In genomic region chr5:35112300-35112699, GRCh38 we compare ENCODE assay signal across 29 cellular contexts.
DNase-seq lines count a peak whose midpoint lies in the region; ATAC-seq, FAIRE-seq and TF ChIP-seq lines count a peak whose summit lies in the region.
"Had no signal": no experiment of that assay in that cellular context is flagged by ENCODE, and none has a peak within 500 bp of the region (broad histone marks: within the 10 kb centered on the region; RNA-seq: fewer than 3 reads in every experiment).

No MANE protein-coding gene starts in this region.

- peaks cover 9 to 10% of the 10 kb centered on the region in 2 experiments for H3K4me1 Mint-ChIP-seq in H9
- no peaks in the 10 kb centered on the region for H3K4me1 Mint-ChIP-seq in neural crest cell
- H3K4me1 Mint-ChIP-seq: CD4-positive, alpha-beta memory T cell; CD4-positive, CD25-positive, alpha-beta regulatory T cell; CD8-positive, alpha-beta memory T cell had no signal

- no peak overlapping the region for H2BK20ac ChIP-seq in H9 (ENCODE audit: low read depth, low read length, poor library complexity, severe bottlenecking)
- no peak overlapping the region for H2BK20ac ChIP-seq in H1 (ENCODE audit: low read length)

- no peak for TF ChIP-seq EP300 in H1 (IDR thresholded peaks at IDR 0.05; ENCODE audit: borderline replicate concordance in 1 of 2, low read depth in 2 of 2, low read length in 2 of 2)

- no peaks in the 10 kb centered on the region for H3K27me3 ChIP-seq in H9 (ENCODE audit: insufficient read depth, low read length)
- H3K27me3 ChIP-seq in H1 (replicated peaks in 1 of 4; ENCODE audit: control insufficient read depth in 3 of 4, extremely low read depth in 1 of 4, insufficient read depth in 3 of 4, low read length in 3 of 4): no peaks in the 10 kb centered on the region
- no peaks in the 10 kb centered on the region for H3K27me3 ChIP-seq in hepatocyte
- H3K27me3 ChIP-seq: BE2C, BLaER1 had no signal

- TF ChIP-seq CTCF in H9 (conservative IDR thresholded peaks at IDR 0.05): no peak
- TF ChIP-seq CTCF in H1 (IDR thresholded peaks at IDR 0.05; ENCODE audit: control extremely low read depth in 1 of 3, insufficient read depth in 1 of 3, low read depth in 1 of 3, low read length in 3 of 3): no peak
- no peak for TF ChIP-seq CTCF in neural crest cell (conservative IDR thresholded peaks at IDR 0.05)
- no peak for TF ChIP-seq CTCF in hepatocyte (IDR thresholded peaks at IDR 0.05; ENCODE audit: poor library complexity)

- H3K23ac ChIP-seq in H9 (ENCODE audit: insufficient read length, low read depth, low read length) (no peak overlapping the region), H1 (ENCODE audit: insufficient read length) (no peak overlapping the region)

- H2AK5ac ChIP-seq in H9 (ENCODE audit: insufficient read length, low read length): no peak overlapping the region
- H2AK5ac ChIP-seq in H1 (ENCODE audit: low read depth, low read length): peak overlapping the region; percentile 28; the same call in 1 of the 2 replicates

- no peaks in the 10 kb centered on the region for H3K9me2 ChIP-seq in hepatocyte (replicated peaks; ENCODE audit: insufficient read depth)

- H3K4me2 ChIP-seq in H9 (ENCODE audit: insufficient read depth, insufficient read length, low read length) (no peak overlapping the region), H1 (ENCODE audit: insufficient read depth in 1 of 2, low read depth in 2 of 2, low read length in 2 of 2) (no peak overlapping the region; a peak in 1 of 4 replicates), hepatocyte (no peak overlapping the region)
- H3K4me2 ChIP-seq: BLaER1 had no signal

- H3K14ac ChIP-seq in H9 (ENCODE audit: insufficient read depth, low read length) (no peak overlapping the region), H1 (ENCODE audit: insufficient read length) (no peak overlapping the region)

- H4K91ac ChIP-seq in H9 (ENCODE audit: insufficient read length, low read depth, low read length): no peak overlapping the region
- H4K91ac ChIP-seq in H1 (replicated peaks; ENCODE audit: insufficient read length, low read length): no peak overlapping the region

- H3K56ac ChIP-seq in H9 (ENCODE audit: insufficient read length, low read depth, low read length): no peak overlapping the region
- H3K56ac ChIP-seq in H1 (replicated peaks; ENCODE audit: insufficient read length, low read depth, low read length): no peak overlapping the region

- H3K9ac ChIP-seq in H9 (ENCODE audit: extremely low read depth, insufficient read length, low read length) (no peak overlapping the region), H1 (replicated peaks in 1 of 4; ENCODE audit: extremely low read depth in 1 of 4, low read depth in 3 of 4, low read length in 3 of 4) (no peak overlapping the region)
- H3K9ac ChIP-seq: BLaER1 had no signal

- CTCF ChIA-PET in H1 (lab: Charles Lee; ENCODE audit: partially characterized antibody): interaction anchor here (3.2 kb wide), 1 partner anchor 11 kb away, joined by 12 read pairs; no protein-coding TSS in a partner anchor

- DNase-seq in H9 (no peak), H1 (ENCODE audit: low read depth in 1 of 2, low spot score in 2 of 2) (no peak), iPS-NIHi11 (ENCODE audit: low spot score) (peak; percentile 20), neural crest cell (ENCODE audit: low read depth, low spot score) (no peak), NCI-H82 treated with DMSO at 0.1 percent for 48 hours (lab: John Stamatoyannopoulos, UW; ENCODE audit: unreplicated experiment) (no peak), hepatocyte (ENCODE audit: low spot score) (no peak)
- no peak for DNase-seq in stimulated activated CD8-positive, alpha-beta memory T cell treated with anti-CD3 and anti-CD28 coated beads, Interleukin-4, amount 100 ng/mL, for 48 hours
- DNase-seq: 8988T; ACHN; BE2C; C1 segment of cervical spinal cord; CD4-positive, alpha-beta memory T cell; CD4-positive, CD25-positive, alpha-beta regulatory T cell; CD8-positive, alpha-beta memory T cell; COR-L47; DMS 273 treated with DMSO at 0.1 percent for 48 hours; DMS153; DMS53; DMS79; DND-41; EL; GDM1 had no signal

- H2BK5ac ChIP-seq in H9 (ENCODE audit: insufficient read length, low read length) (no peak overlapping the region), H1 (ENCODE audit: low read depth, low read length) (no peak overlapping the region; the same call in 1 of the 2 replicates)

- H3K18ac ChIP-seq in H9 (ENCODE audit: insufficient read length, low read depth, low read length) (no peak overlapping the region), H1 (ENCODE audit: extremely low read depth, low read length) (no peak overlapping the region)

- H3K79me1 ChIP-seq in H9 (ENCODE audit: insufficient read depth, low read depth, low read length, poor library complexity, severe bottlenecking) (no peaks in the 10 kb centered on the region), H1 (ENCODE audit: low read depth, low read length) (no peaks in the 10 kb centered on the region)

- H3K79me2 ChIP-seq in H9 (ENCODE audit: insufficient read depth, low read length) (no peaks in the 10 kb centered on the region), H1 (ENCODE audit: control insufficient read depth in 1 of 2, insufficient read depth in 2 of 2, low read length in 2 of 2) (no peaks in the 10 kb centered on the region), hepatocyte (peaks cover 10% of the 10 kb centered on the region)

- WGBS in H9 (ENCODE audit: extremely low coverage, insufficient read length, low lambda C conversion rate): no CpG with 5 or more reads among the region's 4 CpGs
- 47% methylated on average over 4 of the region's 4 CpGs; no CpG with 5 or more reads in 1 of the 2 experiments for WGBS in H1 (ENCODE audit: extremely low coverage in 1 of 2, insufficient coverage in 1 of 2, insufficient read length in 1 of 2, insufficient replicate concordance in 2 of 2, low coverage in 1 of 2, low lambda C conversion rate in 2 of 2, missing lambda C conversion rate in 1 of 2), 2 experiments
- 66% methylated on average over 4 of the region's 4 CpGs for WGBS in hepatocyte (ENCODE audit: low lambda C conversion rate, missing lambda C conversion rate)

- H2AFZ ChIP-seq in H9 (ENCODE audit: low read length) (no peak overlapping the region), H1 (ENCODE audit: low read length) (peak overlapping the region; percentile 67; the same call in 1 of the 2 replicates), hepatocyte (no peak overlapping the region)

- H4K8ac ChIP-seq in H9 (replicated peaks; ENCODE audit: insufficient read length, low read depth, low read length) (no peak overlapping the region), H1 (ENCODE audit: extremely low read depth, insufficient read depth, low read length) (no peak overlapping the region)

- H3K4me3 Mint-ChIP-seq in H9: no peak overlapping the region
- no peak overlapping the region for H3K4me3 Mint-ChIP-seq in neural crest cell
- H3K4me3 Mint-ChIP-seq: CD14-positive monocyte; CD4-positive, alpha-beta memory T cell; CD4-positive, CD25-positive, alpha-beta regulatory T cell had no signal

- H3K27ac ChIP-seq in H9 (ENCODE audit: insufficient read length, low read depth, low read length) (no peak overlapping the region), H1 (ENCODE audit: low read depth, low read length) (no peak overlapping the region), hepatocyte (no peak overlapping the region)
- H3K27ac ChIP-seq: BLaER1 had no signal

- H3T11ph ChIP-seq in H9 (ENCODE audit: low read length): no peak overlapping the region

- H3K9me3 Mint-ChIP-seq in H9 (peaks cover 6 to 13% of the 10 kb centered on the region in 2 experiments; a peak in 4 of 5 replicates), neural crest cell (no peaks in the 10 kb centered on the region)

- H3K9me3 ChIP-seq in H9 (ENCODE audit: control insufficient read depth, low read depth, low read length) (no peaks in the 10 kb centered on the region), H1 (ENCODE audit: insufficient read depth in 2 of 2, low read depth in 1 of 2, low read length in 1 of 2) (no peaks in the 10 kb centered on the region), hepatocyte (ENCODE audit: low read depth) (no peaks in the 10 kb centered on the region)
- H3K9me3 ChIP-seq: BE2C had no signal

- H3K4me3 ChIP-seq in H1 (ENCODE audit: extremely low read depth in 1 of 4, insufficient read depth in 2 of 4, low read depth in 3 of 4, low read length in 4 of 4) (no peak overlapping the region), hepatocyte (no peak overlapping the region)
- H3K4me3 ChIP-seq: BLaER1, GM12878 had no signal

- no peak for TF ChIP-seq RAD21 in H1 (IDR thresholded peaks at IDR 0.05 in 1 of 2, conservative IDR thresholded peaks at IDR 0.05 in 1 of 2; ENCODE audit: low read depth in 2 of 2, low read length in 2 of 2)

- no peak overlapping the region for H2BK15ac ChIP-seq in H9 (ENCODE audit: low read depth, low read length)
- H2BK15ac ChIP-seq in H1 (ENCODE audit: low read length): peak overlapping the region; percentile 21; the same call in 1 of the 2 replicates

- H3K4me1 ChIP-seq in H9 (ENCODE audit: insufficient read depth, low read length) (peaks cover 3% of the 10 kb centered on the region; the same call in 1 of the 2 replicates), H1 (replicated peaks in 1 of 4; ENCODE audit: control insufficient read depth in 3 of 4, insufficient read depth in 4 of 4, low read length in 3 of 4) (peaks cover 0 to 3% (median 0%) of the 10 kb centered on the region in 4 experiments; a peak in 2 of 7 replicates), hepatocyte (ENCODE audit: insufficient read depth) (no peaks in the 10 kb centered on the region)
- H3K4me1 ChIP-seq: BE2C, BLaER1 had no signal

- FAIRE-seq in H1 (lab: Jason Lieb, UNC): no peak
- FAIRE-seq: A204.1, GM12878, GM12892, GM18507 had no signal

- ATAC-seq in GM21447 (IDR thresholded peaks at IDR 0.05; ENCODE audit: unreplicated experiment): no peak
- ATAC-seq: GM12878 had no signal

- peaks cover 4% of the 10 kb centered on the region for H3K27me3 Mint-ChIP-seq in H9 (ENCODE audit: low read depth)
- peaks cover 12% of the 10 kb centered on the region for H3K27me3 Mint-ChIP-seq in neural crest cell (ENCODE audit: low read depth)

- H3K4ac ChIP-seq in H9 (ENCODE audit: low read depth, low read length): no peak overlapping the region
- no peak overlapping the region for H3K4ac ChIP-seq in H1 (replicated peaks; ENCODE audit: insufficient read length, low read depth, low read length)

- peak overlapping the region; percentile 29 to 91 (median 80); a peak in 4 of 7 replicates for H3K27ac Mint-ChIP-seq in H9
- peak overlapping the region; percentile 6 for H3K27ac Mint-ChIP-seq in neural crest cell (ENCODE audit: unreplicated experiment)
- H3K27ac Mint-ChIP-seq: CD14-positive monocyte; CD4-positive, alpha-beta memory T cell; CD4-positive, CD25-positive, alpha-beta regulatory T cell; CD8-positive, alpha-beta memory T cell had no signal

- H3K36me3 Mint-ChIP-seq in H9 (ENCODE audit: insufficient read depth in 1 of 3, low read depth in 3 of 3) (peaks cover 0 to 4% (median 3%) of the 10 kb centered on the region in 3 experiments; a peak in 2 of 7 replicates), neural crest cell (ENCODE audit: low read depth) (peaks cover 3% of the 10 kb centered on the region)
- H3K36me3 Mint-ChIP-seq: CD4-positive, alpha-beta memory T cell; CD4-positive, CD25-positive, alpha-beta regulatory T cell; CD8-positive, alpha-beta memory T cell had no signal

- H4K20me1 ChIP-seq in H9 (ENCODE audit: control insufficient read depth, insufficient read depth, insufficient read length) (no peaks in the 10 kb centered on the region), H1 (replicated peaks in 1 of 2; ENCODE audit: control insufficient read depth in 1 of 2, insufficient read depth in 2 of 2, low read length in 2 of 2) (no peaks in the 10 kb centered on the region), hepatocyte (ENCODE audit: insufficient read depth, poor library complexity, severe bottlenecking) (no peaks in the 10 kb centered on the region)
- H4K20me1 ChIP-seq: BLaER1 had no signal

- H3K23me2 ChIP-seq in H9 (ENCODE audit: insufficient read length, low read depth, low read length, poor library complexity, severe bottlenecking) (no peaks in the 10 kb centered on the region), H1 (ENCODE audit: low read depth, low read length) (peaks cover 7% of the 10 kb centered on the region; the same call in 1 of the 2 replicates)

- no peak overlapping the region for H2BK120ac ChIP-seq in H9 (ENCODE audit: low read depth, low read length, poor library complexity, severe bottlenecking)
- H2BK120ac ChIP-seq in H1 (replicated peaks; ENCODE audit: low read depth, low read length): no peak overlapping the region

- POLR2A ChIA-PET in H1 (lab: Charles Lee; ENCODE audit: partially characterized antibody): no interaction called here

- H2BK12ac ChIP-seq in H9 (ENCODE audit: insufficient read length, low read depth, low read length) (no peak overlapping the region), H1 (ENCODE audit: low read depth, low read length) (0 out of 2 replicates have a peak overlapping the region, but pooled peaks have one; percentile 35)

- no peak overlapping the region for H4K5ac ChIP-seq in H9 (ENCODE audit: insufficient read length, low read depth, low read length)
- H4K5ac ChIP-seq in H1 (ENCODE audit: insufficient read length, low read depth, low read length): no peak overlapping the region

- H3K36me3 ChIP-seq in H1 (ENCODE audit: control insufficient read depth in 2 of 4, insufficient read depth in 4 of 4, low read length in 3 of 4) (no peaks in the 10 kb centered on the region), hepatocyte (replicated peaks; ENCODE audit: insufficient read depth, low read depth) (no peaks in the 10 kb centered on the region)
- H3K36me3 ChIP-seq: BE2C, BLaER1 had no signal

- no peak for TF ChIP-seq POLR2A in H1 (IDR thresholded peaks at IDR 0.05; ENCODE audit: control extremely low read depth in 1 of 2, low read depth in 2 of 2, low read length in 2 of 2)
